In genomic region chr1:64183985-64184440, GRCh38 we compare ENCODE assay signal across 15 cellular contexts. TPM values are rescaled to one million over a fixed set of nuclear protein-coding genes. Genes with fewer than 3 reads are reported as not detected.
A peak's percentile ranks its signal among the peaks of the same experiment; 100 is the strongest.
DNase-seq lines count a peak whose midpoint lies in the region; ATAC-seq and TF ChIP-seq lines count a peak whose summit lies in the region.
"Had no signal": no experiment of that assay in that cellular context is flagged by ENCODE, and none has a peak within 500 bp of the region (broad histone marks: within the 10 kb centered on the region; RNA-seq: fewer than 3 reads in every experiment).

No MANE protein-coding gene starts in this region.

- in situ Hi-C loops in Panc1 (cut with HindIII; ENCODE audit: low pct_unique_long_range_greater_than_20kb, low sequenced_read_pairs), result no loop called here

- no peaks in the 10 kb centered on the region for H3K27me3 Mint-ChIP-seq in chondrocyte (ENCODE audit: low read depth)

- CTCF ChIA-PET in HEK293T (lab: Yijun Ruan, JAX) (interaction anchor here (0.7 kb wide), 1 partner anchor 21 kb away, joined by 4 read pairs; no protein-coding TSS in a partner anchor), Panc1 (lab: Charles Lee) (no interaction called here)

- no peak overlapping the region for H3K27ac Mint-ChIP-seq in chondrocyte (ENCODE audit: unreplicated experiment)

- no peak for DNase-seq in HEK293T (ENCODE audit: extremely low spot score)
- peak; percentile 60 for DNase-seq in Panc1 (ENCODE audit: low read depth, low spot score)
- peak; percentile 86 for DNase-seq in fibroblast of gingiva (ENCODE audit: low read depth)
- DNase-seq in skeletal muscle cell (ENCODE audit: low read depth), result peak; percentile 96
- DNase-seq in stomach, result no peak
- DNase-seq in Peyer's patch, result no peak
- DNase-seq in LoVo (ENCODE audit: low spot score), result no peak
- no peak for DNase-seq in chondrocyte (ENCODE audit: low spot score)
- DNase-seq: activated T-cell treated with anti-CD3 and anti-CD28 coated beads, Interleukin-2, amount 50 U/mL, for 1 hour; NCI-H526 treated with DMSO at 0.1 percent for 48 hours; thyroid gland had no signal

- no peaks in the 10 kb centered on the region for H3K9me3 Mint-ChIP-seq in chondrocyte (ENCODE audit: low read depth)

- H3K9me3 ChIP-seq in Panc1 (ENCODE audit: control insufficient read depth, insufficient read depth, low read depth, low read length) (no peaks in the 10 kb centered on the region), stomach (no peaks in the 10 kb centered on the region), Peyer's patch (no peaks in the 10 kb centered on the region)
- H3K9me3 ChIP-seq: sigmoid colon, thyroid gland had no signal

- H3K4me3 ChIP-seq in Panc1 (ENCODE audit: low read depth in 2 of 2, low read length in 2 of 2), result no peak overlapping the region
- H3K4me3 ChIP-seq in skeletal muscle cell (ENCODE audit: low read depth, low read length), result no peak overlapping the region
- H3K4me3 ChIP-seq in stomach, result no peak overlapping the region
- H3K4me3 ChIP-seq in Peyer's patch, result no peak overlapping the region
- H3K4me3 ChIP-seq: sigmoid colon, SK-N-MC, thyroid gland had no signal

- POLR2A ChIA-PET in HEK293T (lab: Yijun Ruan, JAX), result interaction anchor here (0.6 kb wide), 1 partner anchor 577 kb away, joined by 3 read pairs; no protein-coding TSS in a partner anchor
- POLR2A ChIA-PET in Panc1 (lab: Charles Lee), result no interaction called here

- peaks cover 19% of the 10 kb centered on the region for H3K4me1 Mint-ChIP-seq in chondrocyte (ENCODE audit: low read depth)

- H3K36me3 Mint-ChIP-seq in chondrocyte (ENCODE audit: low read depth), result peaks cover 18% of the 10 kb centered on the region

- H3K4me1 ChIP-seq in Panc1 (ENCODE audit: control insufficient read depth, insufficient read depth, low read length) (no peaks in the 10 kb centered on the region), stomach (peaks cover 0 to 21% (median 10%) of the 10 kb centered on the region in 4 donors), Peyer's patch (no peaks in the 10 kb centered on the region)
- H3K4me1 ChIP-seq: thyroid gland had no signal

- TF ChIP-seq POLR2A in stomach (IDR thresholded peaks at IDR 0.05), result no peak
- no peak for TF ChIP-seq POLR2A in Peyer's patch (IDR thresholded peaks at IDR 0.05)

- no peaks in the 10 kb centered on the region for H3K27me3 ChIP-seq in Panc1 (ENCODE audit: control insufficient read depth, insufficient read depth, low read length)
- no peaks in the 10 kb centered on the region for H3K27me3 ChIP-seq in stomach
- no peaks in the 10 kb centered on the region for H3K27me3 ChIP-seq in Peyer's patch
- H3K27me3 ChIP-seq: sigmoid colon, thyroid gland had no signal

- no TSS peak for BruUV-seq in Panc1 (replicated peaks; lab: Mats Ljungman, UMichigan)

- 44 to 63% (median 53%) methylated on average over 5 of the region's 5 CpGs for WGBS in stomach, 5 donors

- H3K27ac ChIP-seq in Panc1 (ENCODE audit: low read length), result no peak overlapping the region
- H3K27ac ChIP-seq in stomach, result peak overlapping the region in 1 of 5 donors; percentile 16
- no peak overlapping the region for H3K27ac ChIP-seq in Peyer's patch
- H3K27ac ChIP-seq: SK-N-MC, thyroid gland had no signal

- peak; percentile 80 for ATAC-seq in Panc1
- ATAC-seq: activated CD4-positive, CD25-positive, alpha-beta regulatory T cell treated with anti-CD3 and anti-CD28 coated beads, Interleukin-2, amount 50 U/mL, for 24 hours had no signal

- TF ChIP-seq CTCF in Panc1 (IDR thresholded peaks at IDR 0.05) (no peak), stomach (IDR thresholded peaks at IDR 0.05) (no peak), Peyer's patch (IDR thresholded peaks at IDR 0.05) (no peak), chondrocyte (IDR thresholded peaks at IDR 0.05) (no peak)

- H3K4me3 Mint-ChIP-seq in chondrocyte (ENCODE audit: unreplicated experiment), result no peak overlapping the region

- TF ChIP-seq EP300 in stomach (IDR thresholded peaks at IDR 0.05), result no peak

- H3K36me3 ChIP-seq in Panc1 (ENCODE audit: control insufficient read depth, insufficient read depth, low read length) (no peaks in the 10 kb centered on the region), stomach (peaks cover 0 to 5% (median 0%) of the 10 kb centered on the region in 4 donors), Peyer's patch (no peaks in the 10 kb centered on the region)
- H3K36me3 ChIP-seq: thyroid gland had no signal

- intact Hi-C loops in Panc1 (cut with micrococcal nuclease; ENCODE audit: unreplicated experiment), result no loop called here
- intact Hi-C loops in stomach (cut with DNase I; ENCODE audit: low total_unique reads), result no loop called here

TF ChIP-seq in HEK293T, 16 proteins besides CTCF, POLR2A, EP300 and RAD21:
- no peak for TF ChIP-seq FOXA1 (IDR thresholded peaks at IDR 0.05)
- TF ChIP-seq HDGF (IDR thresholded peaks at IDR 0.05; ENCODE audit: borderline replicate concordance), result no peak
- TF ChIP-seq PKNOX1 (IDR thresholded peaks at IDR 0.05), result peak; percentile 89
- TF ChIP-seq NFRKB (IDR thresholded peaks at IDR 0.05), result no peak
- no peak for TF ChIP-seq FOXM1 (IDR thresholded peaks at IDR 0.05; ENCODE audit: borderline replicate concordance)
- TF ChIP-seq SP1 (IDR thresholded peaks at IDR 0.05), result no peak
- TF ChIP-seq FOXK2 (IDR thresholded peaks at IDR 0.05), result no peak
- TF ChIP-seq LEF1 (IDR thresholded peaks at IDR 0.05; ENCODE audit: borderline replicate concordance), result peak; percentile 76; the same call in 1 of the 2 replicates
- peak; percentile 35; the same call in 1 of the 2 replicates for TF ChIP-seq CTBP1 (IDR thresholded peaks at IDR 0.05; ENCODE audit: borderline replicate concordance)

RNA-seq across cellular contexts. Expression of gene UBE2U, which starts 19.4 kb away (rescaled TPM):
- total RNA-seq in Panc1 (2021; ENCODE audit: unreplicated experiment) (not detected), stomach (not detected), Peyer's patch (not detected), chondrocyte (0.27 TPM in 1 of 3 replicates, not detected in the others)
- not detected for polyA plus RNA-seq in Panc1 (2012; ENCODE audit: insufficient read length)
- under 1 TPM in 1 of 3 donors, not detected in 2; 0.08 TPM for polyA plus RNA-seq in stomach
- total RNA-seq: myocyte, sigmoid colon, thyroid gland had no signal
- polyA plus RNA-seq: sigmoid colon had no signal

Comparison
In these comparisons a context has a peak if more than half of its experiments do, and no peak if none do; other contexts are left out.
1. DNase-seq: peak in Panc1 (single experiment), fibroblast of gingiva (single experiment) and skeletal muscle cell (single experiment); none in HEK293T (single experiment), stomach (single experiment), Peyer's patch (0 of 3), LoVo (single experiment) and chondrocyte (single experiment).